ENCODE assay signal across 9 cellular contexts in genomic region chr2:69177063-69177771, GRCh38.
A peak's percentile ranks its signal among the peaks of the same experiment; 100 is the strongest.
DNase-seq lines count a peak whose midpoint lies in the region; TF ChIP-seq lines count a peak whose summit lies in the region.
"Had no signal": no experiment of that assay in that cellular context is flagged by ENCODE, and none has a peak within 500 bp of the region (broad histone marks: within the 10 kb centered on the region; RNA-seq: fewer than 3 reads in every experiment).

No MANE protein-coding gene starts in this region.

- H3K27ac ChIP-seq in esophagus muscularis mucosa (replicated peaks in 1 of 4) (peak overlapping the region; percentile 87 to 91 (median 88)), muscle layer of duodenum (ENCODE audit: low read length) (peak overlapping the region; percentile 91)
- no peak overlapping the region for H3K27ac ChIP-seq in effector memory CD4-positive, alpha-beta T cell (ENCODE audit: insufficient read depth, low read length, poor library complexity, severe bottlenecking)
- H3K27ac ChIP-seq: SK-N-MC had no signal

- peak; percentile 73 for DNase-seq in AG08396 (ENCODE audit: low spot score)
- DNase-seq in esophagus muscularis mucosa (ENCODE audit: extremely low spot score), result no peak
- no peak for DNase-seq in NCI-H2171 (lab: John Stamatoyannopoulos, UW)
- no peak for DNase-seq in effector memory CD4-positive, alpha-beta T cell
- no peak for DNase-seq in activated naive CD4-positive, alpha-beta T cell treated with anti-CD3 and anti-CD28 coated beads, Interleukin-2, amount 50 U/mL, for 16 hours
- DNase-seq in activated CD4-positive, alpha-beta T cell treated with anti-CD3 and anti-CD28 coated beads, Interleukin-2, amount 50 U/mL, for 48 hours, result no peak

- H3K4me3 ChIP-seq in esophagus muscularis mucosa, result peak overlapping the region in 3 of 4 donors; percentile 4 to 15 (median 10)
- peak overlapping the region in 1 of 2 donors; percentile 2 for H3K4me3 ChIP-seq in muscle layer of duodenum (ENCODE audit: low read depth in 1 of 2, low read length in 2 of 2)
- no peak overlapping the region for H3K4me3 ChIP-seq in effector memory CD4-positive, alpha-beta T cell (ENCODE audit: insufficient read depth, low read depth, low read length, poor library complexity, severe bottlenecking)
- H3K4me3 ChIP-seq: SK-N-MC had no signal

- no peaks in the 10 kb centered on the region for H3K9me3 ChIP-seq in esophagus muscularis mucosa
- H3K9me3 ChIP-seq in muscle layer of duodenum (ENCODE audit: control insufficient read depth in 1 of 2, low read length in 2 of 2), result no peaks in the 10 kb centered on the region
- no peaks in the 10 kb centered on the region for H3K9me3 ChIP-seq in effector memory CD4-positive, alpha-beta T cell (ENCODE audit: control insufficient read depth, low read length)

- intact Hi-C loops in esophagus muscularis mucosa (cut with DNase I), result no loop called here

- 35% methylated on average over 16 of the region's 16 CpGs for WGBS in esophagus muscularis mucosa

- no peaks in the 10 kb centered on the region for H3K27me3 ChIP-seq in esophagus muscularis mucosa
- H3K27me3 ChIP-seq in muscle layer of duodenum (ENCODE audit: low read depth, low read length), result no peaks in the 10 kb centered on the region
- H3K27me3 ChIP-seq in effector memory CD4-positive, alpha-beta T cell (replicated peaks; ENCODE audit: control insufficient read depth, insufficient read depth, low read length, poor library complexity, severe bottlenecking), result no peaks in the 10 kb centered on the region

- TF ChIP-seq CTCF in esophagus muscularis mucosa (IDR thresholded peaks at IDR 0.05), result no peak

- H3K4me1 ChIP-seq in esophagus muscularis mucosa, result peaks cover 9 to 72% (median 63%) of the 10 kb centered on the region in 4 donors
- peaks cover 7 to 29% of the 10 kb centered on the region in 2 donors for H3K4me1 ChIP-seq in muscle layer of duodenum (ENCODE audit: control insufficient read depth in 1 of 2, insufficient read depth in 2 of 2, low read length in 2 of 2)
- no peaks in the 10 kb centered on the region for H3K4me1 ChIP-seq in effector memory CD4-positive, alpha-beta T cell (ENCODE audit: control insufficient read depth, insufficient read depth, low read length, poor library complexity, severe bottlenecking)

- H3K36me3 ChIP-seq in esophagus muscularis mucosa, result peaks cover 0 to 13% (median 0%) of the 10 kb centered on the region in 4 donors
- peaks cover 5 to 13% of the 10 kb centered on the region in 2 donors for H3K36me3 ChIP-seq in muscle layer of duodenum (ENCODE audit: control insufficient read depth in 1 of 2, insufficient read depth in 2 of 2, low read length in 2 of 2)
- H3K36me3 ChIP-seq in effector memory CD4-positive, alpha-beta T cell (ENCODE audit: control insufficient read depth, insufficient read depth, low read length), result no peaks in the 10 kb centered on the region

- no peak for TF ChIP-seq EP300 in esophagus muscularis mucosa (IDR thresholded peaks at IDR 0.05)

- TF ChIP-seq POLR2A in esophagus muscularis mucosa (IDR thresholded peaks at IDR 0.05; ENCODE audit: low read depth), result no peak

TF ChIP-seq in PFSK-1, 5 proteins besides CTCF, POLR2A, EP300 and RAD21:
- TF ChIP-seq SIN3A (IDR thresholded peaks at IDR 0.05; ENCODE audit: borderline replicate concordance, insufficient read depth, low read length) (peak; percentile 86; the same call in 1 of the 2 replicates), REST (IDR thresholded peaks at IDR 0.05; ENCODE audit: insufficient read depth in 1 of 2, low read depth in 2 of 2, low read length in 2 of 2) (peak; percentile 45 to 72; a peak in 3 of 4 replicates), FOXP2 (optimal IDR thresholded peaks at IDR 0.05; ENCODE audit: borderline replicate concordance, extremely low read depth, extremely low read length, insufficient read depth) (peak; percentile 71), POLR2AphosphoS5 (IDR thresholded peaks at IDR 0.05; ENCODE audit: low read depth, low read length) (peak; percentile 73), TAF1 (IDR thresholded peaks at IDR 0.05; ENCODE audit: borderline replicate concordance, insufficient read depth, low read length) (peak; percentile 64; the same call in 1 of the 2 replicates)
